Comparison of ENCODE assay signal across 1 cellular context in the genomic region with DNA sequence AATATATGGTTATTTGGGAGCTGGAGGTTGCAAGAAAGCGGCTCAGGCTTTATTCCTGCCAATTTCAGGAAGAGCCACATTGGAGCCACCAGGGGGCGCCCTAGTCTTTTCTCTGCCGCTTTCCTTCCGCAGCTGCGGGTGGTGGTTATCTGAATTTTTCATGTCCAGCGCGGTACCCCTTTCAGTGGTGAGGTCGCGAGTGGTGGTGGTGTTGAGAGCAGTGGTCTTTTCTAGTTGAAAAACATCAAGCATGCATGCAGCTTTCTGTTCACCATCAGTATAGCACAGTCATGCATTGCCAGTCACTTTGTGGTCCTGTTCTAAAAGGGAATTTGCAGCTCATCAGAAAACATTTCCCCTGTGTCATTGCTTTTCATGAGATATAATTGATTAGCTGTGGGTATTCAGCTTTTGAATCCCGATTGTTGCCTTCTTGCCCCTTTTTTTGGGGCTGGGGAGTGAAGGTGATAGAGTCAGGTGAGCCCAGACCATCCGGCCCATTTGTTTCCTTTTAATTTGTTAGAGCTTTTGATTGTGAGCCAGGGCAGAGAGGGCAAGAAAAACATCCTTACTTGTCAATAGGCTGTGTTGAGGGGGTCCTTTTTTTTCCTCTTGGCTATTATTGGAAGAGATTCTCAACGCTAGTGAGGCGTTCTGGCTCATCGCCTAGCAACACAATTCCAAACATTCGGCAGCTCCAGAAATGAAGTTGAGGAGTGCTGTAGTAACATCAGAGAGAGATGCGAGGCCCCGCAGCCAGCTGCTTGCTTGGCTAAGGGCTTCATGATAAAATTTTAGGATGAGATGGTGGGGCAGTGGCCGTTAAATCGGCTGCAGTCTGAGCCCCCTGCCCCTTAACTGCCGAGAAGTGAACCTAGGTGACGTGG.
TF ChIP-seq lines count a peak whose summit lies in the region.

No MANE protein-coding gene starts in this region.

TF ChIP-seq in HepG2, 621 proteins besides CTCF, POLR2A, EP300 and RAD21 (continued from another document and continues in another):
- TF ChIP-seq NCOA2 (CRISPR knock-in tag; IDR thresholded peaks at IDR 0.05) (peak; percentile 19; the same call in 1 of the 2 replicates), POLR2AphosphoS2 (IDR thresholded peaks at IDR 0.05; ENCODE audit: low read depth, low read length) (no peak), ZNF180 (CRISPR knock-in tag; IDR thresholded peaks at IDR 0.05; ENCODE audit: borderline replicate concordance, low read depth) (no peak), ZFP41 (CRISPR knock-in tag; IDR thresholded peaks at IDR 0.05; ENCODE audit: borderline replicate concordance) (no peak), ZBTB42 (CRISPR knock-in tag; IDR thresholded peaks at IDR 0.05) (no peak), XRCC5 (optimal IDR thresholded peaks at IDR 0.05; ENCODE audit: low read length) (peak; percentile 88), ZNF776 (CRISPR knock-in tag; IDR thresholded peaks at IDR 0.05) (no peak), SOX5 (CRISPR knock-in tag; IDR thresholded peaks at IDR 0.05; ENCODE audit: borderline replicate concordance) (no peak), EZH2 (conservative IDR thresholded peaks at IDR 0.05; ENCODE audit: low read depth, low read length) (no peak), IRF2 (CRISPR knock-in tag; IDR thresholded peaks at IDR 0.05) (peak; percentile 47; the same call in 1 of the 2 replicates), ZNF788 (CRISPR knock-in tag; IDR thresholded peaks at IDR 0.05; ENCODE audit: borderline replicate concordance) (no peak; the same call in 1 of the 2 replicates), ZNF10 (CRISPR knock-in tag; IDR thresholded peaks at IDR 0.05; ENCODE audit: borderline replicate concordance, low read depth) (no peak), ZBTB38 (CRISPR knock-in tag; IDR thresholded peaks at IDR 0.05) (peak; percentile 39; the same call in 1 of the 2 replicates), ZNF550 (CRISPR knock-in tag; IDR thresholded peaks at IDR 0.05; ENCODE audit: borderline replicate concordance) (no peak), MED1 (CRISPR knock-in tag; IDR thresholded peaks at IDR 0.05) (0 out of 2 replicates have a peak, but pooled peaks have one; percentile 34), SALL1 (CRISPR knock-in tag; IDR thresholded peaks at IDR 0.05) (peak; percentile 39; the same call in 1 of the 2 replicates), SMC3 (IDR thresholded peaks at IDR 0.05; ENCODE audit: low read length) (peak; percentile 99), RNF2 (conservative IDR thresholded peaks at IDR 0.05; ENCODE audit: low read depth) (no peak), ZNF468 (CRISPR knock-in tag; IDR thresholded peaks at IDR 0.05) (no peak), NFKBIZ (CRISPR knock-in tag; IDR thresholded peaks at IDR 0.05) (no peak; the same call in 1 of the 2 replicates), PAWR (CRISPR knock-in tag; IDR thresholded peaks at IDR 0.05; ENCODE audit: borderline replicate concordance) (no peak), ZNF251 (CRISPR knock-in tag; IDR thresholded peaks at IDR 0.05) (no peak), ZKSCAN8 (CRISPR knock-in tag; IDR thresholded peaks at IDR 0.05; ENCODE audit: borderline replicate concordance) (no peak), ZNF891 (CRISPR knock-in tag; IDR thresholded peaks at IDR 0.05) (no peak), ZNF224 (CRISPR knock-in tag; IDR thresholded peaks at IDR 0.05) (peak; percentile 74; the same call in 1 of the 2 replicates), NFE2L2 (IDR thresholded peaks at IDR 0.05; ENCODE audit: low read length) (no peak; the same call in 1 of the 2 replicates), MTA1 (CRISPR knock-in tag; IDR thresholded peaks at IDR 0.05; ENCODE audit: borderline replicate concordance) (no peak), TBP (CRISPR knock-in tag; IDR thresholded peaks at IDR 0.05) (no peak), ZNF614 (CRISPR knock-in tag; IDR thresholded peaks at IDR 0.05; ENCODE audit: borderline replicate concordance) (no peak)
- TF ChIP-seq, protein P1, sequence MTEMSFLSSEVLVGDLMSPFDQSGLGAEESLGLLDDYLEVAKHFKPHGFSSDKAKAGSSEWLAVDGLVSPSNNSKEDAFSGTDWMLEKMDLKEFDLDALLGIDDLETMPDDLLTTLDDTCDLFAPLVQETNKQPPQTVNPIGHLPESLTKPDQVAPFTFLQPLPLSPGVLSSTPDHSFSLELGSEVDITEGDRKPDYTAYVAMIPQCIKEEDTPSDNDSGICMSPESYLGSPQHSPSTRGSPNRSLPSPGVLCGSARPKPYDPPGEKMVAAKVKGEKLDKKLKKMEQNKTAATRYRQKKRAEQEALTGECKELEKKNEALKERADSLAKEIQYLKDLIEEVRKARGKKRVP (CRISPR knock-in tag; IDR thresholded peaks at IDR 0.05) = no peak
- TF ChIP-seq, protein P2, sequence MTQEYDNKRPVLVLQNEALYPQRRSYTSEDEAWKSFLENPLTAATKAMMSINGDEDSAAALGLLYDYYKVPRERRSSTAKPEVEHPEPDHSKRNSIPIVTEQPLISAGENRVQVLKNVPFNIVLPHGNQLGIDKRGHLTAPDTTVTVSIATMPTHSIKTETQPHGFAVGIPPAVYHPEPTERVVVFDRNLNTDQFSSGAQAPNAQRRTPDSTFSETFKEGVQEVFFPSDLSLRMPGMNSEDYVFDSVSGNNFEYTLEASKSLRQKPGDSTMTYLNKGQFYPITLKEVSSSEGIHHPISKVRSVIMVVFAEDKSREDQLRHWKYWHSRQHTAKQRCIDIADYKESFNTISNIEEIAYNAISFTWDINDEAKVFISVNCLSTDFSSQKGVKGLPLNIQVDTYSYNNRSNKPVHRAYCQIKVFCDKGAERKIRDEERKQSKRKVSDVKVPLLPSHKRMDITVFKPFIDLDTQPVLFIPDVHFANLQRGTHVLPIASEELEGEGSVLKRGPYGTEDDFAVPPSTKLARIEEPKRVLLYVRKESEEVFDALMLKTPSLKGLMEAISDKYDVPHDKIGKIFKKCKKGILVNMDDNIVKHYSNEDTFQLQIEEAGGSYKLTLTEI (CRISPR knock-in tag; conservative IDR thresholded peaks at IDR 0.05) = no peak
- TF ChIP-seq, protein P3, sequence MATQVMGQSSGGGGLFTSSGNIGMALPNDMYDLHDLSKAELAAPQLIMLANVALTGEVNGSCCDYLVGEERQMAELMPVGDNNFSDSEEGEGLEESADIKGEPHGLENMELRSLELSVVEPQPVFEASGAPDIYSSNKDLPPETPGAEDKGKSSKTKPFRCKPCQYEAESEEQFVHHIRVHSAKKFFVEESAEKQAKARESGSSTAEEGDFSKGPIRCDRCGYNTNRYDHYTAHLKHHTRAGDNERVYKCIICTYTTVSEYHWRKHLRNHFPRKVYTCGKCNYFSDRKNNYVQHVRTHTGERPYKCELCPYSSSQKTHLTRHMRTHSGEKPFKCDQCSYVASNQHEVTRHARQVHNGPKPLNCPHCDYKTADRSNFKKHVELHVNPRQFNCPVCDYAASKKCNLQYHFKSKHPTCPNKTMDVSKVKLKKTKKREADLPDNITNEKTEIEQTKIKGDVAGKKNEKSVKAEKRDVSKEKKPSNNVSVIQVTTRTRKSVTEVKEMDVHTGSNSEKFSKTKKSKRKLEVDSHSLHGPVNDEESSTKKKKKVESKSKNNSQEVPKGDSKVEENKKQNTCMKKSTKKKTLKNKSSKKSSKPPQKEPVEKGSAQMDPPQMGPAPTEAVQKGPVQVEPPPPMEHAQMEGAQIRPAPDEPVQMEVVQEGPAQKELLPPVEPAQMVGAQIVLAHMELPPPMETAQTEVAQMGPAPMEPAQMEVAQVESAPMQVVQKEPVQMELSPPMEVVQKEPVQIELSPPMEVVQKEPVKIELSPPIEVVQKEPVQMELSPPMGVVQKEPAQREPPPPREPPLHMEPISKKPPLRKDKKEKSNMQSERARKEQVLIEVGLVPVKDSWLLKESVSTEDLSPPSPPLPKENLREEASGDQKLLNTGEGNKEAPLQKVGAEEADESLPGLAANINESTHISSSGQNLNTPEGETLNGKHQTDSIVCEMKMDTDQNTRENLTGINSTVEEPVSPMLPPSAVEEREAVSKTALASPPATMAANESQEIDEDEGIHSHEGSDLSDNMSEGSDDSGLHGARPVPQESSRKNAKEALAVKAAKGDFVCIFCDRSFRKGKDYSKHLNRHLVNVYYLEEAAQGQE (IDR thresholded peaks at IDR 0.05; ENCODE audit: borderline replicate concordance in 1 of 2, low read depth in 1 of 2, low read length in 2 of 2) = no peak
- TF ChIP-seq, protein P4, sequence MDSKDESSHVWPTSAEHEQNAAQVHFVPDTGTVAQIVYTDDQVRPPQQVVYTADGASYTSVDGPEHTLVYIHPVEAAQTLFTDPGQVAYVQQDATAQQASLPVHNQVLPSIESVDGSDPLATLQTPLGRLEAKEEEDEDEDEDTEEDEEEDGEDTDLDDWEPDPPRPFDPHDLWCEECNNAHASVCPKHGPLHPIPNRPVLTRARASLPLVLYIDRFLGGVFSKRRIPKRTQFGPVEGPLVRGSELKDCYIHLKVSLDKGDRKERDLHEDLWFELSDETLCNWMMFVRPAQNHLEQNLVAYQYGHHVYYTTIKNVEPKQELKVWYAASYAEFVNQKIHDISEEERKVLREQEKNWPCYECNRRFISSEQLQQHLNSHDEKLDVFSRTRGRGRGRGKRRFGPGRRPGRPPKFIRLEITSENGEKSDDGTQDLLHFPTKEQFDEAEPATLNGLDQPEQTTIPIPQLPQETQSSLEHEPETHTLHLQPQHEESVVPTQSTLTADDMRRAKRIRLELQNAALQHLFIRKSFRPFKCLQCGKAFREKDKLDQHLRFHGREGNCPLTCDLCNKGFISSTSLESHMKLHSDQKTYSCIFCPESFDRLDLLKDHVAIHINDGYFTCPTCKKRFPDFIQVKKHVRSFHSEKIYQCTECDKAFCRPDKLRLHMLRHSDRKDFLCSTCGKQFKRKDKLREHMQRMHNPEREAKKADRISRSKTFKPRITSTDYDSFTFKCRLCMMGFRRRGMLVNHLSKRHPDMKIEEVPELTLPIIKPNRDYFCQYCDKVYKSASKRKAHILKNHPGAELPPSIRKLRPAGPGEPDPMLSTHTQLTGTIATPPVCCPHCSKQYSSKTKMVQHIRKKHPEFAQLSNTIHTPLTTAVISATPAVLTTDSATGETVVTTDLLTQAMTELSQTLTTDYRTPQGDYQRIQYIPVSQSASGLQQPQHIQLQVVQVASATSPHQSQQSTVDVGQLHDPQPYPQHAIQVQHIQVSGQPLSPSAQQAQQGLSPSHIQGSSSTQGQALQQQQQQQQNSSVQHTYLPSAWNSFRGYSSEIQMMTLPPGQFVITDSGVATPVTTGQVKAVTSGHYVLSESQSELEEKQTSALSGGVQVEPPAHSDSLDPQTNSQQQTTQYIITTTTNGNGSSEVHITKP (CRISPR knock-in tag; IDR thresholded peaks at IDR 0.05; ENCODE audit: low read depth) = no peak
- TF ChIP-seq, protein P5, sequence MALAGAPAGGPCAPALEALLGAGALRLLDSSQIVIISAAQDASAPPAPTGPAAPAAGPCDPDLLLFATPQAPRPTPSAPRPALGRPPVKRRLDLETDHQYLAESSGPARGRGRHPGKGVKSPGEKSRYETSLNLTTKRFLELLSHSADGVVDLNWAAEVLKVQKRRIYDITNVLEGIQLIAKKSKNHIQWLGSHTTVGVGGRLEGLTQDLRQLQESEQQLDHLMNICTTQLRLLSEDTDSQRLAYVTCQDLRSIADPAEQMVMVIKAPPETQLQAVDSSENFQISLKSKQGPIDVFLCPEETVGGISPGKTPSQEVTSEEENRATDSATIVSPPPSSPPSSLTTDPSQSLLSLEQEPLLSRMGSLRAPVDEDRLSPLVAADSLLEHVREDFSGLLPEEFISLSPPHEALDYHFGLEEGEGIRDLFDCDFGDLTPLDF (CRISPR knock-in tag; IDR thresholded peaks at IDR 0.05) = no peak
- TF ChIP-seq, protein P6, sequence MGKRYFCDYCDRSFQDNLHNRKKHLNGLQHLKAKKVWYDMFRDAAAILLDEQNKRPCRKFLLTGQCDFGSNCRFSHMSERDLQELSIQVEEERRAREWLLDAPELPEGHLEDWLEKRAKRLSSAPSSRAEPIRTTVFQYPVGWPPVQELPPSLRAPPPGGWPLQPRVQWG (CRISPR knock-in tag; IDR thresholded peaks at IDR 0.05; ENCODE audit: borderline replicate concordance, low read depth) = no peak
- TF ChIP-seq, protein P7, sequence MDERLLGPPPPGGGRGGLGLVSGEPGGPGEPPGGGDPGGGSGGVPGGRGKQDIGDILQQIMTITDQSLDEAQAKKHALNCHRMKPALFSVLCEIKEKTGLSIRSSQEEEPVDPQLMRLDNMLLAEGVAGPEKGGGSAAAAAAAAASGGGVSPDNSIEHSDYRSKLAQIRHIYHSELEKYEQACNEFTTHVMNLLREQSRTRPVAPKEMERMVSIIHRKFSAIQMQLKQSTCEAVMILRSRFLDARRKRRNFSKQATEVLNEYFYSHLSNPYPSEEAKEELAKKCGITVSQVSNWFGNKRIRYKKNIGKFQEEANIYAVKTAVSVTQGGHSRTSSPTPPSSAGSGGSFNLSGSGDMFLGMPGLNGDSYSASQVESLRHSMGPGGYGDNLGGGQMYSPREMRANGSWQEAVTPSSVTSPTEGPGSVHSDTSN (CRISPR knock-in tag; IDR thresholded peaks at IDR 0.05) = no peak
- TF ChIP-seq, protein P8, sequence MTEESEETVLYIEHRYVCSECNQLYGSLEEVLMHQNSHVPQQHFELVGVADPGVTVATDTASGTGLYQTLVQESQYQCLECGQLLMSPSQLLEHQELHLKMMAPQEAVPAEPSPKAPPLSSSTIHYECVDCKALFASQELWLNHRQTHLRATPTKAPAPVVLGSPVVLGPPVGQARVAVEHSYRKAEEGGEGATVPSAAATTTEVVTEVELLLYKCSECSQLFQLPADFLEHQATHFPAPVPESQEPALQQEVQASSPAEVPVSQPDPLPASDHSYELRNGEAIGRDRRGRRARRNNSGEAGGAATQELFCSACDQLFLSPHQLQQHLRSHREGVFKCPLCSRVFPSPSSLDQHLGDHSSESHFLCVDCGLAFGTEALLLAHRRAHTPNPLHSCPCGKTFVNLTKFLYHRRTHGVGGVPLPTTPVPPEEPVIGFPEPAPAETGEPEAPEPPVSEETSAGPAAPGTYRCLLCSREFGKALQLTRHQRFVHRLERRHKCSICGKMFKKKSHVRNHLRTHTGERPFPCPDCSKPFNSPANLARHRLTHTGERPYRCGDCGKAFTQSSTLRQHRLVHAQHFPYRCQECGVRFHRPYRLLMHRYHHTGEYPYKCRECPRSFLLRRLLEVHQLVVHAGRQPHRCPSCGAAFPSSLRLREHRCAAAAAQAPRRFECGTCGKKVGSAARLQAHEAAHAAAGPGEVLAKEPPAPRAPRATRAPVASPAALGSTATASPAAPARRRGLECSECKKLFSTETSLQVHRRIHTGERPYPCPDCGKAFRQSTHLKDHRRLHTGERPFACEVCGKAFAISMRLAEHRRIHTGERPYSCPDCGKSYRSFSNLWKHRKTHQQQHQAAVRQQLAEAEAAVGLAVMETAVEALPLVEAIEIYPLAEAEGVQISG (CRISPR knock-in tag; IDR thresholded peaks at IDR 0.05) = 0 out of 2 replicates have a peak, but pooled peaks have one; percentile 18
- TF ChIP-seq, protein P9, sequence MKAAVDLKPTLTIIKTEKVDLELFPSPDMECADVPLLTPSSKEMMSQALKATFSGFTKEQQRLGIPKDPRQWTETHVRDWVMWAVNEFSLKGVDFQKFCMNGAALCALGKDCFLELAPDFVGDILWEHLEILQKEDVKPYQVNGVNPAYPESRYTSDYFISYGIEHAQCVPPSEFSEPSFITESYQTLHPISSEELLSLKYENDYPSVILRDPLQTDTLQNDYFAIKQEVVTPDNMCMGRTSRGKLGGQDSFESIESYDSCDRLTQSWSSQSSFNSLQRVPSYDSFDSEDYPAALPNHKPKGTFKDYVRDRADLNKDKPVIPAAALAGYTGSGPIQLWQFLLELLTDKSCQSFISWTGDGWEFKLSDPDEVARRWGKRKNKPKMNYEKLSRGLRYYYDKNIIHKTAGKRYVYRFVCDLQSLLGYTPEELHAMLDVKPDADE (CRISPR knock-in tag; IDR thresholded peaks at IDR 0.05) = no peak
